Comparison of ENCODE assay signal across 2 cellular contexts in the genomic region with DNA sequence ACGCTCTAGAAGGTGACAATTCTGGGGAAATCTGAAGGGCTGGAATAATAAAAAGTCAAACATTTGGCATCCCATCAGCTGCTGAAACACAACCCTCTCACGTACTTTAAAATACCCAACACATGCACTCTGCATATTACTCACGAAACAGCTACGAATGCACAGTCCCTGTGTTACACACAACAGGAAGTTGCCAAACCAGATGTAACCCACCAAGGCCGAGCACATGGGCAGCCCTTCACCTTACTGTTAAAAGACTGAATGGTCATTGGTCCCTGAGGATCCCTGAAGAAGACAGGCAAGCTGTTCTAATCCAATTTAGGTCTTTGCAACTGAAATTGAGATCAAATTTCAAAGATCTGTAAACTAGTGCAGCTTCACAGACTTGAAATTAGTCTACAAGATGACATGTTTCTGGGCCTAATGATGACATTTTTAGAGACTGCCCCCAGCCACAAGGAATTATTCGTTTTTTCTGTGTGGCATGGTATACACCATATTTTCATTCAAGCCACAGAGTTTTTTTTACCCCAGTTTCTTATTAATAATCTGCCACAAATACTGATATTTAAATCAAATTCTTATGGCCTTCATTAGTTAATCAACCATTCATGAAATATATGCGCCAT.
TF ChIP-seq lines count a peak whose summit lies in the region.

No MANE protein-coding gene starts in this region.

TF ChIP-seq in SK-N-SH treated with all-trans-retinoic acid at 6 μM for 48 hours, 23 proteins besides CTCF, POLR2A, EP300 and RAD21 (continued from another document):
- TF ChIP-seq, protein P1, sequence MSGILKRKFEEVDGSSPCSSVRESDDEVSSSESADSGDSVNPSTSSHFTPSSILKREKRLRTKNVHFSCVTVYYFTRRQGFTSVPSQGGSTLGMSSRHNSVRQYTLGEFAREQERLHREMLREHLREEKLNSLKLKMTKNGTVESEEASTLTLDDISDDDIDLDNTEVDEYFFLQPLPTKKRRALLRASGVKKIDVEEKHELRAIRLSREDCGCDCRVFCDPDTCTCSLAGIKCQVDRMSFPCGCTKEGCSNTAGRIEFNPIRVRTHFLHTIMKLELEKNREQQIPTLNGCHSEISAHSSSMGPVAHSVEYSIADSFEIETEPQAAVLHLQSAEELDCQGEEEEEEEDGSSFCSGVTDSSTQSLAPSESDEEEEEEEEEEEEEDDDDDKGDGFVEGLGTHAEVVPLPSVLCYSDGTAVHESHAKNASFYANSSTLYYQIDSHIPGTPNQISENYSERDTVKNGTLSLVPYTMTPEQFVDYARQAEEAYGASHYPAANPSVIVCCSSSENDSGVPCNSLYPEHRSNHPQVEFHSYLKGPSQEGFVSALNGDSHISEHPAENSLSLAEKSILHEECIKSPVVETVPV (CRISPR knock-in tag; IDR thresholded peaks at IDR 0.05): no peak
- no peak for TF ChIP-seq CSDC2 (CRISPR knock-in tag; IDR thresholded peaks at IDR 0.05)
- TF ChIP-seq, protein P2, sequence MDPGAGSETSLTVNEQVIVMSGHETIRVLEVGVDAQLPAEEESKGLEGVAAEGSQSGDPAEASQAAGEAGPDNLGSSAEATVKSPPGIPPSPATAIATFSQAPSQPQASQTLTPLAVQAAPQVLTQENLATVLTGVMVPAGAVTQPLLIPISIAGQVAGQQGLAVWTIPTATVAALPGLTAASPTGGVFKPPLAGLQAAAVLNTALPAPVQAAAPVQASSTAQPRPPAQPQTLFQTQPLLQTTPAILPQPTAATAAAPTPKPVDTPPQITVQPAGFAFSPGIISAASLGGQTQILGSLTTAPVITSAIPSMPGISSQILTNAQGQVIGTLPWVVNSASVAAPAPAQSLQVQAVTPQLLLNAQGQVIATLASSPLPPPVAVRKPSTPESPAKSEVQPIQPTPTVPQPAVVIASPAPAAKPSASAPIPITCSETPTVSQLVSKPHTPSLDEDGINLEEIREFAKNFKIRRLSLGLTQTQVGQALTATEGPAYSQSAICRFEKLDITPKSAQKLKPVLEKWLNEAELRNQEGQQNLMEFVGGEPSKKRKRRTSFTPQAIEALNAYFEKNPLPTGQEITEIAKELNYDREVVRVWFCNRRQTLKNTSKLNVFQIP (CRISPR knock-in tag; IDR thresholded peaks at IDR 0.05; ENCODE audit: borderline replicate concordance, low read depth): no peak
- TF ChIP-seq ESRRG (CRISPR knock-in tag; IDR thresholded peaks at IDR 0.05): no peak
- TF ChIP-seq TOX (CRISPR knock-in tag; IDR thresholded peaks at IDR 0.05; ENCODE audit: borderline replicate concordance): no peak
- no peak for TF ChIP-seq ZFP30 (CRISPR knock-in tag; IDR thresholded peaks at IDR 0.05)
- TF ChIP-seq GLIS3 (CRISPR knock-in tag; IDR thresholded peaks at IDR 0.05): no peak
- TF ChIP-seq ISL1 (CRISPR knock-in tag; IDR thresholded peaks at IDR 0.05): no peak
- no peak for TF ChIP-seq SNAI2 (CRISPR knock-in tag; IDR thresholded peaks at IDR 0.05)
- no peak for TF ChIP-seq RARB (CRISPR knock-in tag; IDR thresholded peaks at IDR 0.05)
- TF ChIP-seq, protein P3, sequence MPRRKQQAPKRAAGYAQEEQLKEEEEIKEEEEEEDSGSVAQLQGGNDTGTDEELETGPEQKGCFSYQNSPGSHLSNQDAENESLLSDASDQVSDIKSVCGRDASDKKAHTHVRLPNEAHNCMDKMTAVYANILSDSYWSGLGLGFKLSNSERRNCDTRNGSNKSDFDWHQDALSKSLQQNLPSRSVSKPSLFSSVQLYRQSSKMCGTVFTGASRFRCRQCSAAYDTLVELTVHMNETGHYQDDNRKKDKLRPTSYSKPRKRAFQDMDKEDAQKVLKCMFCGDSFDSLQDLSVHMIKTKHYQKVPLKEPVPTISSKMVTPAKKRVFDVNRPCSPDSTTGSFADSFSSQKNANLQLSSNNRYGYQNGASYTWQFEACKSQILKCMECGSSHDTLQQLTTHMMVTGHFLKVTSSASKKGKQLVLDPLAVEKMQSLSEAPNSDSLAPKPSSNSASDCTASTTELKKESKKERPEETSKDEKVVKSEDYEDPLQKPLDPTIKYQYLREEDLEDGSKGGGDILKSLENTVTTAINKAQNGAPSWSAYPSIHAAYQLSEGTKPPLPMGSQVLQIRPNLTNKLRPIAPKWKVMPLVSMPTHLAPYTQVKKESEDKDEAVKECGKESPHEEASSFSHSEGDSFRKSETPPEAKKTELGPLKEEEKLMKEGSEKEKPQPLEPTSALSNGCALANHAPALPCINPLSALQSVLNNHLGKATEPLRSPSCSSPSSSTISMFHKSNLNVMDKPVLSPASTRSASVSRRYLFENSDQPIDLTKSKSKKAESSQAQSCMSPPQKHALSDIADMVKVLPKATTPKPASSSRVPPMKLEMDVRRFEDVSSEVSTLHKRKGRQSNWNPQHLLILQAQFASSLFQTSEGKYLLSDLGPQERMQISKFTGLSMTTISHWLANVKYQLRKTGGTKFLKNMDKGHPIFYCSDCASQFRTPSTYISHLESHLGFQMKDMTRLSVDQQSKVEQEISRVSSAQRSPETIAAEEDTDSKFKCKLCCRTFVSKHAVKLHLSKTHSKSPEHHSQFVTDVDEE (CRISPR knock-in tag; IDR thresholded peaks at IDR 0.05): no peak
- TF ChIP-seq ZC3H10 (CRISPR knock-in tag; IDR thresholded peaks at IDR 0.05): no peak
- no peak for TF ChIP-seq ARNTL (CRISPR knock-in tag; IDR thresholded peaks at IDR 0.05; ENCODE audit: borderline replicate concordance, low read depth)
- TF ChIP-seq ZNF8 (CRISPR knock-in tag; IDR thresholded peaks at IDR 0.05): no peak
- no peak for TF ChIP-seq OSR1 (CRISPR knock-in tag; IDR thresholded peaks at IDR 0.05)
- no peak for TF ChIP-seq TCF4 (CRISPR knock-in tag; IDR thresholded peaks at IDR 0.05; ENCODE audit: borderline replicate concordance)
- TF ChIP-seq ZNF565 (CRISPR knock-in tag; conservative IDR thresholded peaks at IDR 0.05; ENCODE audit: low read depth): no peak
- TF ChIP-seq ZFP3 (CRISPR knock-in tag; IDR thresholded peaks at IDR 0.05): no peak

TF ChIP-seq in SK-N-SH, 30 proteins besides CTCF, POLR2A, EP300 and RAD21 (continued from another document):
- TF ChIP-seq, protein P4, sequence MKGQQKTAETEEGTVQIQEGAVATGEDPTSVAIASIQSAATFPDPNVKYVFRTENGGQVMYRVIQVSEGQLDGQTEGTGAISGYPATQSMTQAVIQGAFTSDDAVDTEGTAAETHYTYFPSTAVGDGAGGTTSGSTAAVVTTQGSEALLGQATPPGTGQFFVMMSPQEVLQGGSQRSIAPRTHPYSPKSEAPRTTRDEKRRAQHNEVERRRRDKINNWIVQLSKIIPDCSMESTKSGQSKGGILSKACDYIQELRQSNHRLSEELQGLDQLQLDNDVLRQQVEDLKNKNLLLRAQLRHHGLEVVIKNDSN (IDR thresholded peaks at IDR 0.05; ENCODE audit: borderline replicate concordance, low read depth): no peak
- TF ChIP-seq CHD2 (IDR thresholded peaks at IDR 0.05; ENCODE audit: low read length, partially characterized antibody) (no peak), RXRA (IDR thresholded peaks at IDR 0.05; ENCODE audit: borderline replicate concordance, low read depth) (no peak), JUND (IDR thresholded peaks at IDR 0.05) (no peak), MXI1 (IDR thresholded peaks at IDR 0.05; ENCODE audit: low read depth, low read length) (no peak), RFX5 (IDR thresholded peaks at IDR 0.05; ENCODE audit: low read length) (no peak), NRF1 (IDR thresholded peaks at IDR 0.05; ENCODE audit: low read depth, low read length) (no peak), SMC3 (IDR thresholded peaks at IDR 0.05; ENCODE audit: low read depth, low read length) (no peak), POLR2AphosphoS5 (IDR thresholded peaks at IDR 0.05; ENCODE audit: low read depth, low read length) (no peak), SIN3A (IDR thresholded peaks at IDR 0.05; ENCODE audit: borderline replicate concordance, low read depth, low read length) (no peak)
- TF ChIP-seq, protein P5, sequence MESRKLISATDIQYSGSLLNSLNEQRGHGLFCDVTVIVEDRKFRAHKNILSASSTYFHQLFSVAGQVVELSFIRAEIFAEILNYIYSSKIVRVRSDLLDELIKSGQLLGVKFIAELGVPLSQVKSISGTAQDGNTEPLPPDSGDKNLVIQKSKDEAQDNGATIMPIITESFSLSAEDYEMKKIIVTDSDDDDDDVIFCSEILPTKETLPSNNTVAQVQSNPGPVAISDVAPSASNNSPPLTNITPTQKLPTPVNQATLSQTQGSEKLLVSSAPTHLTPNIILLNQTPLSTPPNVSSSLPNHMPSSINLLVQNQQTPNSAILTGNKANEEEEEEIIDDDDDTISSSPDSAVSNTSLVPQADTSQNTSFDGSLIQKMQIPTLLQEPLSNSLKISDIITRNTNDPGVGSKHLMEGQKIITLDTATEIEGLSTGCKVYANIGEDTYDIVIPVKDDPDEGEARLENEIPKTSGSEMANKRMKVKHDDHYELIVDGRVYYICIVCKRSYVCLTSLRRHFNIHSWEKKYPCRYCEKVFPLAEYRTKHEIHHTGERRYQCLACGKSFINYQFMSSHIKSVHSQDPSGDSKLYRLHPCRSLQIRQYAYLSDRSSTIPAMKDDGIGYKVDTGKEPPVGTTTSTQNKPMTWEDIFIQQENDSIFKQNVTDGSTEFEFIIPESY (IDR thresholded peaks at IDR 0.05; ENCODE audit: borderline replicate concordance, low read depth): no peak
- TF ChIP-seq, protein P6, sequence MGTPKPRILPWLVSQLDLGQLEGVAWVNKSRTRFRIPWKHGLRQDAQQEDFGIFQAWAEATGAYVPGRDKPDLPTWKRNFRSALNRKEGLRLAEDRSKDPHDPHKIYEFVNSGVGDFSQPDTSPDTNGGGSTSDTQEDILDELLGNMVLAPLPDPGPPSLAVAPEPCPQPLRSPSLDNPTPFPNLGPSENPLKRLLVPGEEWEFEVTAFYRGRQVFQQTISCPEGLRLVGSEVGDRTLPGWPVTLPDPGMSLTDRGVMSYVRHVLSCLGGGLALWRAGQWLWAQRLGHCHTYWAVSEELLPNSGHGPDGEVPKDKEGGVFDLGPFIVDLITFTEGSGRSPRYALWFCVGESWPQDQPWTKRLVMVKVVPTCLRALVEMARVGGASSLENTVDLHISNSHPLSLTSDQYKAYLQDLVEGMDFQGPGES (IDR thresholded peaks at IDR 0.05; ENCODE audit: low read depth, low read length): no peak
TF ChIP-seq in SK-N-SH: peak in this region for 0.
